Comparison of ENCODE assay signal across 28 cellular contexts in genomic region chr6:84278311-84278710, GRCh38. TPM values are rescaled to one million over a fixed set of nuclear protein-coding genes. Genes with fewer than 3 reads are reported as not detected.
A peak's percentile ranks its signal among the peaks of the same experiment; 100 is the strongest.
DNase-seq lines count a peak whose midpoint lies in the region; ATAC-seq, FAIRE-seq and TF ChIP-seq lines count a peak whose summit lies in the region.
"Had no signal": no experiment of that assay in that cellular context is flagged by ENCODE, and none has a peak within 500 bp of the region (broad histone marks: within the 10 kb centered on the region; RNA-seq: fewer than 3 reads in every experiment).

No MANE protein-coding gene starts in this region.

- DNase-seq in DMS 273 (lab: John Stamatoyannopoulos, UW; ENCODE audit: unreplicated experiment) = peak; percentile 47
- DNase-seq in DMS 273 treated with DMSO at 0.1 percent for 48 hours (lab: John Stamatoyannopoulos, UW) = no peak
- DNase-seq in HCT116 (ENCODE audit: low read depth, low spot score) = no peak
- peak; percentile 87 for DNase-seq in fibroblast of gingiva (ENCODE audit: low read depth)
- DNase-seq in neuronal stem cell (ENCODE audit: low spot score) = no peak
- DNase-seq in kidney = no peak
- DNase-seq in GM13977 (ENCODE audit: low spot score) = no peak
- no peak for DNase-seq in Caco-2
- DNase-seq: activated CD8-positive, alpha-beta T cell treated with anti-CD3 and anti-CD28 coated beads for 36 hours; activated T-cell treated with anti-CD3 and anti-CD28 coated beads, Interleukin-2, amount 50 U/mL, for 1 hour; amniotic stem cell; COR-L47; EL; esophagus squamous epithelium; GOT3; Karpas-422; left lung; SIG-M5; stimulated activated CD4-positive, alpha-beta T cell treated with anti-CD3 and anti-CD28 coated beads, Interleukin-2, amount 100 ng/mL, for 48 hours; stimulated activated naive B cell treated with anti-CD40 and anti-IgM and Interleukin-4, amounts not matched to agents 10 μg/mL and 1 μg/mL and 100 μg/mL, for 72 hours; testis had no signal

- H2AK5ac ChIP-seq in neuronal stem cell (ENCODE audit: low read depth, low read length) = no peak overlapping the region

- no peaks in the 10 kb centered on the region for H3K9me3 Mint-ChIP-seq in Caco-2 (ENCODE audit: unreplicated experiment)
- H3K9me3 Mint-ChIP-seq: activated CD8-positive, alpha-beta T cell treated with anti-CD3 and anti-CD28 coated beads for 36 hours; neural crest cell had no signal

- H2BK15ac ChIP-seq in neuronal stem cell (ENCODE audit: low read length) = no peak overlapping the region

- H2BK120ac ChIP-seq in neuronal stem cell (ENCODE audit: low read depth, low read length) = no peak overlapping the region

- in situ Hi-C loops in GM13977 (cut with MboI; ENCODE audit: low pct_unique_long_range_greater_than_20kb, low sequenced_read_pairs, unreplicated experiment) = no loop called here

- no peak for ATAC-seq in HCT116
- ATAC-seq: activated CD4-positive, CD25-positive, alpha-beta regulatory T cell treated with anti-CD3 and anti-CD28 coated beads, Interleukin-2, amount 50 U/mL, for 24 hours; activated CD8-positive, alpha-beta T cell treated with anti-CD3 and anti-CD28 coated beads for 36 hours; left lung; stimulated activated naive B cell treated with anti-CD40 and anti-IgM and Interleukin-4, amounts not matched to agents 10 μg/mL and 1 μg/mL and 100 μg/mL, for 72 hours had no signal

- H3K27me3 ChIP-seq in HCT116 (ENCODE audit: insufficient read depth, low read length) (peaks cover 16% of the 10 kb centered on the region; the same call in 1 of the 2 replicates), neuronal stem cell (ENCODE audit: control insufficient read depth in 3 of 3, insufficient read depth in 3 of 3, low read depth in 1 of 3, low read length in 3 of 3) (no peaks in the 10 kb centered on the region), Caco-2 (replicated peaks; ENCODE audit: control insufficient read depth, insufficient read depth, low read length) (no peaks in the 10 kb centered on the region)
- H3K27me3 ChIP-seq: breast epithelium, esophagus squamous epithelium, left lung, testis had no signal

- no peaks in the 10 kb centered on the region for H4K20me1 ChIP-seq in HCT116 (ENCODE audit: insufficient read depth)

- H3K4me1 Mint-ChIP-seq in Caco-2 (ENCODE audit: low read depth, unreplicated experiment) = peaks cover 7% of the 10 kb centered on the region
- H3K4me1 Mint-ChIP-seq: neural crest cell; stimulated activated naive B cell treated with anti-CD40 and anti-IgM and Interleukin-4, amounts not matched to agents 10 μg/mL and 1 μg/mL and 100 μg/mL, for 72 hours had no signal

- H3K4ac ChIP-seq in neuronal stem cell (ENCODE audit: low read length) = no peak overlapping the region

- H2BK5ac ChIP-seq in neuronal stem cell (ENCODE audit: low read length) = no peak overlapping the region

- no peaks in the 10 kb centered on the region for H3K9me2 ChIP-seq in HCT116 (ENCODE audit: insufficient read depth)

- no peak overlapping the region for H3K23ac ChIP-seq in neuronal stem cell (ENCODE audit: low read depth, low read length, poor library complexity)

- H3K14ac ChIP-seq in neuronal stem cell (ENCODE audit: low read length) = no peak overlapping the region

- no CpG with 5 or more reads among the region's 5 CpGs for WGBS in neuronal stem cell (ENCODE audit: extremely low coverage in 2 of 2, insufficient read length in 2 of 2, insufficient replicate concordance in 1 of 2), 2 donors

- no peak for TF ChIP-seq RAD21 in HCT116 (IDR thresholded peaks at IDR 0.05; ENCODE audit: low read depth)

- H3K36me3 Mint-ChIP-seq in Caco-2 (ENCODE audit: insufficient read depth, unreplicated experiment) = no peaks in the 10 kb centered on the region
- H3K36me3 Mint-ChIP-seq: stimulated activated naive B cell treated with anti-CD40 and anti-IgM and Interleukin-4, amounts not matched to agents 10 μg/mL and 1 μg/mL and 100 μg/mL, for 72 hours had no signal

- POLR2A ChIA-PET in HCT116 (lab: Charles Lee) (no interaction called here), Caco-2 (lab: Charles Lee) (no interaction called here)

- TF ChIP-seq CTCF in HCT116 (IDR thresholded peaks at IDR 0.05 in 2 of 3, conservative IDR thresholded peaks at IDR 0.05 in 1 of 3; ENCODE audit: borderline replicate concordance in 1 of 3, insufficient read depth in 1 of 3, low read depth in 2 of 3, low read length in 2 of 3) = no peak
- no peak for TF ChIP-seq CTCF in kidney (IDR thresholded peaks at IDR 0.05; ENCODE audit: borderline replicate concordance, extremely low read depth, insufficient read depth)
- no peak for TF ChIP-seq CTCF in GM13977 (IDR thresholded peaks at IDR 0.05; ENCODE audit: extremely low read depth, insufficient read depth, missing control alignments)
- no peak for TF ChIP-seq CTCF in Caco-2 (IDR thresholded peaks at IDR 0.05; ENCODE audit: insufficient read depth in 1 of 2, low read depth in 1 of 2, low read length in 1 of 2, severe bottlenecking in 1 of 2, unreplicated experiment in 1 of 2)

- BruUV-seq in HCT116 (replicated peaks; lab: Mats Ljungman, UMichigan) (no TSS peak), Caco-2 (replicated peaks; lab: Mats Ljungman, UMichigan) (no TSS peak)

- no peak overlapping the region for H4K91ac ChIP-seq in neuronal stem cell (ENCODE audit: low read depth, low read length, poor library complexity)

- H3K18ac ChIP-seq in neuronal stem cell (ENCODE audit: low read length) = no peak overlapping the region

- H3K4me1 ChIP-seq in HCT116 (ENCODE audit: control insufficient read depth in 1 of 2, insufficient read depth in 2 of 2, low read length in 2 of 2) (no peaks in the 10 kb centered on the region), neuronal stem cell (ENCODE audit: control insufficient read depth in 2 of 2, insufficient read depth in 1 of 2, low read depth in 1 of 2, low read length in 2 of 2) (no peaks in the 10 kb centered on the region), kidney (ENCODE audit: control insufficient read depth in 1 of 2, insufficient read depth in 1 of 2, low read depth in 1 of 2, low read length in 2 of 2) (no peaks in the 10 kb centered on the region), Caco-2 (no peaks in the 10 kb centered on the region)
- H3K4me1 ChIP-seq: breast epithelium, esophagus squamous epithelium, left lung, prostate gland, testis had no signal

- no peaks in the 10 kb centered on the region for H3K27me3 Mint-ChIP-seq in Caco-2 (ENCODE audit: insufficient read depth, unreplicated experiment)

- no peak for TF ChIP-seq POLR2A in HCT116 (IDR thresholded peaks at IDR 0.05; ENCODE audit: borderline replicate concordance, extremely low read depth, insufficient read depth, insufficient read length)

- H3K4me3 Mint-ChIP-seq in Caco-2 (ENCODE audit: unreplicated experiment) = no peak overlapping the region
- H3K4me3 Mint-ChIP-seq: activated CD8-positive, alpha-beta T cell treated with anti-CD3 and anti-CD28 coated beads for 36 hours; neural crest cell; stimulated activated naive B cell treated with anti-CD40 and anti-IgM and Interleukin-4, amounts not matched to agents 10 μg/mL and 1 μg/mL and 100 μg/mL, for 72 hours had no signal

- H3K79me1 ChIP-seq in neuronal stem cell (ENCODE audit: low read depth, low read length) = no peaks in the 10 kb centered on the region

- RAD21 ChIA-PET in HCT116 (lab: Charles Lee; ENCODE audit: low non-redundant PET in 1 of 2, low total read pairs in 2 of 2, uncharacterized antibody in 2 of 2, unreplicated experiment in 2 of 2) = no interaction called here

- H3K4me3 ChIP-seq in HCT116 (replicated peaks in 1 of 2; ENCODE audit: low read depth in 1 of 2, low read length in 2 of 2) = no peak overlapping the region
- H3K4me3 ChIP-seq in neuronal stem cell (ENCODE audit: low read length in 2 of 2) = no peak overlapping the region
- no peak overlapping the region for H3K4me3 ChIP-seq in kidney (ENCODE audit: low read length in 2 of 2)
- no peak overlapping the region for H3K4me3 ChIP-seq in Caco-2 (ENCODE audit: low read depth, low read length)
- H3K4me3 ChIP-seq: breast epithelium, coronary artery, esophagus squamous epithelium, left lung, prostate gland, smooth muscle cell, testis had no signal

- H3K4me2 ChIP-seq in HCT116 (ENCODE audit: low read length) (no peak overlapping the region), neuronal stem cell (ENCODE audit: insufficient read depth, low read length, poor library complexity, severe bottlenecking) (no peak overlapping the region)
- H3K4me2 ChIP-seq: smooth muscle cell had no signal

- H2BK12ac ChIP-seq in neuronal stem cell (ENCODE audit: low read length) = no peak overlapping the region

- no peak overlapping the region for H3K27ac ChIP-seq in HCT116 (ENCODE audit: low read depth, low read length)
- H3K27ac ChIP-seq in neuronal stem cell (replicated peaks; ENCODE audit: low read length) = no peak overlapping the region
- H3K27ac ChIP-seq in kidney (ENCODE audit: low read depth in 2 of 2, low read length in 2 of 2) = no peak overlapping the region
- H3K27ac ChIP-seq: 22Rv1, breast epithelium, coronary artery, esophagus squamous epithelium, left lung, prostate gland, testis had no signal

- FAIRE-seq in kidney (lab: Jason Lieb, UNC) = no peak

- H3K9me3 ChIP-seq in HCT116 (ENCODE audit: control insufficient read depth in 1 of 2, insufficient read depth in 1 of 2, low read depth in 1 of 2, low read length in 2 of 2) = no peaks in the 10 kb centered on the region
- H3K9me3 ChIP-seq in neuronal stem cell (replicated peaks in 1 of 2; ENCODE audit: control insufficient read depth in 2 of 2, insufficient read depth in 1 of 2, low read depth in 1 of 2, low read length in 2 of 2) = peaks cover 0 to 2% of the 10 kb centered on the region in 2 donors
- no peaks in the 10 kb centered on the region for H3K9me3 ChIP-seq in kidney (ENCODE audit: control insufficient read depth in 1 of 2, low read length in 2 of 2)
- H3K9me3 ChIP-seq in Caco-2 = no peaks in the 10 kb centered on the region
- H3K9me3 ChIP-seq: breast epithelium, esophagus squamous epithelium, left lung, prostate gland, testis had no signal

- H3K9ac ChIP-seq in HCT116 (ENCODE audit: low read length) (no peak overlapping the region), neuronal stem cell (ENCODE audit: low read depth, low read length, poor library complexity) (no peak overlapping the region), kidney (ENCODE audit: low read length in 2 of 2) (no peak overlapping the region)

- H2AFZ ChIP-seq in HCT116 (ENCODE audit: low read depth, low read length, poor library complexity, severe bottlenecking) (peak overlapping the region; percentile 11), neuronal stem cell (ENCODE audit: low read length) (peak overlapping the region; percentile 29)

- no peak overlapping the region for H4K8ac ChIP-seq in neuronal stem cell (ENCODE audit: low read depth, low read length)

- no peaks in the 10 kb centered on the region for H3K79me2 ChIP-seq in HCT116 (ENCODE audit: insufficient read depth, low read length)

- H3K27ac Mint-ChIP-seq in Caco-2 (ENCODE audit: unreplicated experiment) = no peak overlapping the region
- H3K27ac Mint-ChIP-seq: activated CD8-positive, alpha-beta T cell treated with anti-CD3 and anti-CD28 coated beads for 36 hours; stimulated activated naive B cell treated with anti-CD40 and anti-IgM and Interleukin-4, amounts not matched to agents 10 μg/mL and 1 μg/mL and 100 μg/mL, for 72 hours had no signal

- H3K36me3 ChIP-seq in HCT116 (ENCODE audit: control insufficient read depth in 1 of 2, insufficient read depth in 2 of 2, low read length in 2 of 2) = no peaks in the 10 kb centered on the region
- no peaks in the 10 kb centered on the region for H3K36me3 ChIP-seq in neuronal stem cell (replicated peaks in 1 of 2; ENCODE audit: control insufficient read depth in 2 of 2, insufficient read depth in 2 of 2, low read length in 2 of 2)
- no peaks in the 10 kb centered on the region for H3K36me3 ChIP-seq in kidney (ENCODE audit: control insufficient read depth in 1 of 2, insufficient read depth in 2 of 2, low read length in 2 of 2)
- no peaks in the 10 kb centered on the region for H3K36me3 ChIP-seq in Caco-2 (ENCODE audit: control insufficient read depth, insufficient read depth, low read length)
- H3K36me3 ChIP-seq: breast epithelium, esophagus squamous epithelium, left lung, prostate gland had no signal

- intact Hi-C loops in HCT116 (cut with micrococcal nuclease) (no loop called here), kidney (cut with DNase I) (no loop called here), Caco-2 (cut with micrococcal nuclease; ENCODE audit: unreplicated experiment) (no loop called here)

- CTCF ChIA-PET in HCT116 (lab: Charles Lee) = no interaction called here
- CTCF ChIA-PET in Caco-2 (lab: Charles Lee) = no interaction called here

RNA-seq across cellular contexts. Expression of gene CEP162, which starts 50.9 kb away (rescaled TPM):
- 5.5 TPM for total RNA-seq in HCT116 (2021; ENCODE audit: unreplicated experiment)
- 0.46 and 0.61 TPM in 2 replicates for polyA plus RNA-seq in HCT116 (2012)
- 7.9 TPM for polyA plus RNA-seq in neuronal stem cell (2013, experiment 1 of 2)
- 7.9 TPM for polyA plus RNA-seq in neuronal stem cell (2013, experiment 2 of 2)
- total RNA-seq in kidney = 14.6 TPM
- polyA plus RNA-seq in kidney (ENCODE audit: insufficient read depth, low read depth, low replicate concordance) = 4.6 TPM
- 6.8 and 7.3 TPM in 2 replicates for total RNA-seq in Caco-2 (2022)

Comparison
In these comparisons a context has a peak if more than half of its experiments do, and no peak if none do; other contexts are left out.
1. DNase-seq: peak in DMS 273 (single experiment) and fibroblast of gingiva (single experiment); none in DMS 273 treated with DMSO at 0.1 percent for 48 hours (single experiment), HCT116 (single experiment), neuronal stem cell (single experiment), kidney (single experiment), GM13977 (single experiment) and Caco-2 (0 of 2).